In genomic region chr7:115368998-115369397, GRCh38 we compare ENCODE assay signal across 21 cellular contexts.
A peak's percentile ranks its signal among the peaks of the same experiment; 100 is the strongest.
DNase-seq lines count a peak whose midpoint lies in the region; ATAC-seq, FAIRE-seq and TF ChIP-seq lines count a peak whose summit lies in the region.
"Had no signal": no experiment of that assay in that cellular context is flagged by ENCODE, and none has a peak within 500 bp of the region (broad histone marks: within the 10 kb centered on the region; RNA-seq: fewer than 3 reads in every experiment).

No MANE protein-coding gene starts in this region.

- no peak overlapping the region for H4K91ac ChIP-seq in H1 (replicated peaks; ENCODE audit: insufficient read length, low read length)

- no peak overlapping the region for H2BK12ac ChIP-seq in H1 (ENCODE audit: low read depth, low read length)

- no peak overlapping the region for H2BK20ac ChIP-seq in H1 (ENCODE audit: low read length)

- BruUV-seq in OCI-LY7 (replicated peaks; lab: Mats Ljungman, UMichigan), result no TSS peak

- H2AFZ ChIP-seq in H1 (ENCODE audit: low read length), result peak overlapping the region; percentile 91
- no peak overlapping the region for H2AFZ ChIP-seq in OCI-LY7 (ENCODE audit: low read length)

- no peak overlapping the region for H3K23ac ChIP-seq in H1 (ENCODE audit: insufficient read length)

- TF ChIP-seq POLR2A in H1 (IDR thresholded peaks at IDR 0.05; ENCODE audit: control extremely low read depth in 1 of 2, low read depth in 2 of 2, low read length in 2 of 2) (no peak), Peyer's patch (IDR thresholded peaks at IDR 0.05) (no peak)

- TF ChIP-seq EP300 in H1 (IDR thresholded peaks at IDR 0.05; ENCODE audit: borderline replicate concordance in 1 of 2, low read depth in 2 of 2, low read length in 2 of 2), result no peak

- TF ChIP-seq CTCF in H1 (IDR thresholded peaks at IDR 0.05; ENCODE audit: control extremely low read depth in 1 of 3, insufficient read depth in 1 of 3, low read depth in 1 of 3, low read length in 3 of 3) (no peak), Peyer's patch (IDR thresholded peaks at IDR 0.05) (no peak), OCI-LY7 (conservative IDR thresholded peaks at IDR 0.05; ENCODE audit: low read length) (no peak)

- POLR2A ChIA-PET in H1 (lab: Charles Lee; ENCODE audit: partially characterized antibody) (no interaction called here), OCI-LY7 (lab: Charles Lee) (interaction anchor here (1.2 kb wide), 1 partner anchor 10 kb away, joined by 3 read pairs; no protein-coding TSS in a partner anchor)

- DNase-seq in H1 (ENCODE audit: low read depth in 1 of 2, low spot score in 2 of 2) (no peak), Peyer's patch (no peak), OCI-LY7 (ENCODE audit: low spot score) (no peak)
- DNase-seq in central memory CD4-positive, alpha-beta T cell, result no peak
- DNase-seq: activated B cell treated with CpG ODN at 0.5 μM for 24 hours, Caco-2, dorsolateral prefrontal cortex, lower lobe of right lung, NCI-H1092, NCI-H2107, posterior cingulate gyrus, SHP77 treated with DMSO at 0.1 percent for 48 hours, T-helper 17 cell had no signal

- H2BK5ac ChIP-seq in H1 (ENCODE audit: low read depth, low read length), result no peak overlapping the region

- CTCF ChIA-PET in H1 (lab: Charles Lee; ENCODE audit: partially characterized antibody), result no interaction called here
- CTCF ChIA-PET in OCI-LY7 (lab: Charles Lee; ENCODE audit: unreplicated experiment), result no interaction called here

- H3K56ac ChIP-seq in H1 (replicated peaks; ENCODE audit: insufficient read length, low read depth, low read length), result no peak overlapping the region

- H2AK5ac ChIP-seq in H1 (ENCODE audit: low read depth, low read length), result no peak overlapping the region

- no peaks in the 10 kb centered on the region for H3K9me2 ChIP-seq in OCI-LY7 (ENCODE audit: insufficient read depth, low read length)

- no peak overlapping the region for H3K18ac ChIP-seq in H1 (ENCODE audit: extremely low read depth, low read length)

- H4K5ac ChIP-seq in H1 (ENCODE audit: insufficient read length, low read depth, low read length), result no peak overlapping the region

- no peak overlapping the region for H3K4ac ChIP-seq in H1 (replicated peaks; ENCODE audit: insufficient read length, low read depth, low read length)

- H4K20me1 ChIP-seq in H1 (replicated peaks in 1 of 2; ENCODE audit: control insufficient read depth in 1 of 2, insufficient read depth in 2 of 2, low read length in 2 of 2), result no peaks in the 10 kb centered on the region
- H4K20me1 ChIP-seq in OCI-LY7 (ENCODE audit: insufficient read depth, low read length), result no peaks in the 10 kb centered on the region

- H3K9ac ChIP-seq in H1 (replicated peaks in 1 of 4; ENCODE audit: extremely low read depth in 1 of 4, low read depth in 3 of 4, low read length in 3 of 4), result no peak overlapping the region; a peak in 1 of 7 replicates
- H3K9ac ChIP-seq: KMS-11 had no signal

- no peak overlapping the region for H3K27ac ChIP-seq in H1 (ENCODE audit: low read depth, low read length)
- H3K27ac ChIP-seq in Peyer's patch, result no peak overlapping the region
- H3K27ac ChIP-seq in OCI-LY7 (ENCODE audit: low read depth, low read length, poor library complexity, severe bottlenecking), result no peak overlapping the region
- H3K27ac ChIP-seq: cardiac muscle cell, dorsolateral prefrontal cortex, KMS-11, lower lobe of right lung had no signal

- no peak overlapping the region for H4K8ac ChIP-seq in H1 (ENCODE audit: extremely low read depth, insufficient read depth, low read length)

- H3K79me1 ChIP-seq in H1 (ENCODE audit: low read depth, low read length), result no peaks in the 10 kb centered on the region

- no peak for TF ChIP-seq RAD21 in H1 (IDR thresholded peaks at IDR 0.05 in 1 of 2, conservative IDR thresholded peaks at IDR 0.05 in 1 of 2; ENCODE audit: low read depth in 2 of 2, low read length in 2 of 2)

- no peak overlapping the region for H3K4me2 ChIP-seq in H1 (ENCODE audit: insufficient read depth in 1 of 2, low read depth in 2 of 2, low read length in 2 of 2)
- H3K4me2 ChIP-seq in OCI-LY7 (ENCODE audit: low read length), result no peak overlapping the region
- H3K4me2 ChIP-seq: KMS-11 had no signal

- H3K27me3 ChIP-seq in H1 (replicated peaks in 1 of 4; ENCODE audit: control insufficient read depth in 3 of 4, extremely low read depth in 1 of 4, insufficient read depth in 3 of 4, low read length in 3 of 4) (no peaks in the 10 kb centered on the region), Peyer's patch (no peaks in the 10 kb centered on the region)
- H3K27me3 ChIP-seq: cardiac muscle cell, dorsolateral prefrontal cortex had no signal

- intact Hi-C loops in OCI-LY7 (cut with micrococcal nuclease; ENCODE audit: unreplicated experiment), result loop anchor here (10.0 kb wide), 1 partner anchor 56 kb away; no protein-coding TSS in a partner anchor

- H3K36me3 ChIP-seq in H1 (ENCODE audit: control insufficient read depth in 2 of 4, insufficient read depth in 4 of 4, low read length in 3 of 4), result no peaks in the 10 kb centered on the region
- H3K36me3 ChIP-seq in Peyer's patch, result no peaks in the 10 kb centered on the region
- H3K36me3 ChIP-seq in OCI-LY7 (ENCODE audit: insufficient read depth, low read length), result no peaks in the 10 kb centered on the region
- H3K36me3 ChIP-seq: cardiac muscle cell, lower lobe of right lung had no signal

- no peak overlapping the region for H2BK15ac ChIP-seq in H1 (ENCODE audit: low read length)

- no peak overlapping the region for H3K14ac ChIP-seq in H1 (ENCODE audit: insufficient read length)

- no peak overlapping the region for H3K4me3 ChIP-seq in H1 (ENCODE audit: extremely low read depth in 1 of 4, insufficient read depth in 2 of 4, low read depth in 3 of 4, low read length in 4 of 4)
- no peak overlapping the region for H3K4me3 ChIP-seq in Peyer's patch
- H3K4me3 ChIP-seq in OCI-LY7 (ENCODE audit: low read depth, low read length, poor library complexity, severe bottlenecking), result no peak overlapping the region
- H3K4me3 ChIP-seq: cardiac muscle cell, dorsolateral prefrontal cortex, lower lobe of right lung had no signal

- H3K4me1 ChIP-seq in H1 (replicated peaks in 1 of 4; ENCODE audit: control insufficient read depth in 3 of 4, insufficient read depth in 4 of 4, low read length in 3 of 4) (no peaks in the 10 kb centered on the region), Peyer's patch (no peaks in the 10 kb centered on the region), OCI-LY7 (ENCODE audit: insufficient read depth, low read length, poor library complexity, severe bottlenecking) (no peaks in the 10 kb centered on the region)
- H3K4me1 ChIP-seq: Caco-2, lower lobe of right lung had no signal

- H3K79me2 ChIP-seq in H1 (ENCODE audit: control insufficient read depth in 1 of 2, insufficient read depth in 2 of 2, low read length in 2 of 2) (no peaks in the 10 kb centered on the region), OCI-LY7 (ENCODE audit: insufficient read depth, low read depth, low read length) (no peaks in the 10 kb centered on the region)

- no peaks in the 10 kb centered on the region for H3K9me3 ChIP-seq in H1 (ENCODE audit: insufficient read depth in 2 of 2, low read depth in 1 of 2, low read length in 1 of 2)
- H3K9me3 ChIP-seq in Peyer's patch, result no peaks in the 10 kb centered on the region
- no peaks in the 10 kb centered on the region for H3K9me3 ChIP-seq in OCI-LY7 (ENCODE audit: low read length)
- H3K9me3 ChIP-seq: Caco-2, lower lobe of right lung had no signal

- peak; percentile 48 for ATAC-seq in GM18517 (IDR thresholded peaks at IDR 0.05; ENCODE audit: unreplicated experiment)
- peak; percentile 49 for ATAC-seq in GM21515 (IDR thresholded peaks at IDR 0.05; ENCODE audit: unreplicated experiment)
- ATAC-seq in HG03378 (IDR thresholded peaks at IDR 0.05; ENCODE audit: unreplicated experiment), result peak; percentile 58
- ATAC-seq in HG03457 (IDR thresholded peaks at IDR 0.05; ENCODE audit: unreplicated experiment), result no peak
- ATAC-seq: esophagus mucosa, lower lobe of right lung, T-helper 17 cell had no signal

- no peak for FAIRE-seq in H1 (lab: Jason Lieb, UNC)
- FAIRE-seq: GM12891 had no signal

- no peaks in the 10 kb centered on the region for H3K23me2 ChIP-seq in H1 (ENCODE audit: low read depth, low read length)

- H2BK120ac ChIP-seq in H1 (replicated peaks; ENCODE audit: low read depth, low read length), result no peak overlapping the region

TF ChIP-seq in H1, 55 proteins besides CTCF, POLR2A, EP300 and RAD21:
- TF ChIP-seq USF2 (IDR thresholded peaks at IDR 0.05; ENCODE audit: low read length) (no peak), SP2 (IDR thresholded peaks at IDR 0.05; ENCODE audit: low read length) (no peak), PHF8 (conservative IDR thresholded peaks at IDR 0.05; ENCODE audit: low read depth, low read length) (no peak), ZNF274 (IDR thresholded peaks at IDR 0.05; ENCODE audit: borderline replicate concordance, extremely low read depth, low read length) (no peak), CBX5 (IDR thresholded peaks at IDR 0.05; ENCODE audit: low read depth, low read length) (no peak), TAF1 (IDR thresholded peaks at IDR 0.05; ENCODE audit: low read depth, low read length) (no peak), CEBPB (IDR thresholded peaks at IDR 0.05; ENCODE audit: low read depth, low read length) (no peak), SAP30 (IDR thresholded peaks at IDR 0.05; ENCODE audit: insufficient read depth, insufficient replicate concordance, low read length) (no peak), ATF2 (IDR thresholded peaks at IDR 0.05; ENCODE audit: low read length) (no peak), SIN3A (conservative IDR thresholded peaks at IDR 0.05 in 1 of 2, IDR thresholded peaks at IDR 0.05 in 1 of 2; ENCODE audit: low read depth in 1 of 2, low read length in 2 of 2) (no peak)
